In the genomic region with DNA sequence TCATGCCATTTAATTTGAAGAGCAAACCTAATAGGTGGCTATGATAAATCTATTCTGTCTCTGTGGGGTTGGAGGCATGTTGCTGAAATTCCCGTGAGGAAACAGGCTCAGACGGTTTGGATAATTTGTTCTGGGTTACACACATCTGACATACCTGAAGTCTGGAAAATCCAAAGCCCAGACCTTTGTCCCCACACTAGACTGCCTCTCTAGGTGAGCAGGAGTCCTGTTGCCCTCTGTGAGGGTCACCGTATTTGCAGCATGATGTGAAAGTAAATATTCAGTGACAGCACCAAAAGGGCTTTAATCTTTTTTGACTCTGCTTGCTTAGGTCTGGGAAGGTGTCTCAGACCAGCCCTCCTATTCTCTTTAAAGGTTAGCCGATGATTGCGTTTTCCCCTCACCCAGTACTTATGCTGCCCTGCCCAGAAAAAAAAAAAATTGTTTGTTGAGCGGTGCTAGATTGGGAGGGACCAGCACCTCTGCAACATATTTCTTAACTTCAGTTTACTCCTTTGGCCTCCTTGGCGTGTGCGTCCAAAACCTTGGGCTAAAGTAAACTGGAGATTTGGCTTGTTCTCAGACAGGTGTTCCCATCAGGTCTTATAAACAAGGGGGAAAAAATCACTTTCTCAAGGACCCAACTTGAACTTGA, we compare ENCODE assay signal across 17 cellular contexts.
A peak's percentile ranks its signal among the peaks of the same experiment; 100 is the strongest.
DNase-seq lines count a peak whose midpoint lies in the region; ATAC-seq and TF ChIP-seq lines count a peak whose summit lies in the region.
"Had no signal": no experiment of that assay in that cellular context is flagged by ENCODE, and none has a peak within 500 bp of the region (broad histone marks: within the 10 kb centered on the region; RNA-seq: fewer than 3 reads in every experiment).

No MANE protein-coding gene starts in this region.

- intact Hi-C loops in lower leg skin (cut with DNase I; ENCODE audit: low total_unique reads): no loop called here

- H3K4me1 Mint-ChIP-seq in neural crest cell: peaks cover 55% of the 10 kb centered on the region

- H3K9me3 ChIP-seq in BE2C (no peaks in the 10 kb centered on the region), HUES64 (ENCODE audit: insufficient read depth, low read depth, low read length) (no peaks in the 10 kb centered on the region), endocrine pancreas (ENCODE audit: control insufficient read depth, low read length) (no peaks in the 10 kb centered on the region)
- H3K9me3 ChIP-seq: adrenal gland, spleen, testis had no signal

- no peaks in the 10 kb centered on the region for H3K27me3 Mint-ChIP-seq in neural crest cell (ENCODE audit: low read depth)

- TF ChIP-seq POLR2A in lower leg skin (IDR thresholded peaks at IDR 0.05): no peak

- peak overlapping the region; percentile 54 for H3K27ac Mint-ChIP-seq in neural crest cell (ENCODE audit: unreplicated experiment)

- no peak for ATAC-seq in HG02852 (IDR thresholded peaks at IDR 0.05; ENCODE audit: unreplicated experiment)

- DNase-seq in BE2C: no peak
- DNase-seq in neural crest cell (ENCODE audit: low read depth, low spot score): no peak
- DNase-seq in NCI-H1048 (lab: John Stamatoyannopoulos, UW): no peak
- no peak for DNase-seq in activated gamma-delta T cell (lab: John Stamatoyannopoulos, UW)
- DNase-seq in lower leg skin (ENCODE audit: low spot score in 2 of 2): no peak
- DNase-seq: activated T-cell treated with anti-CD3 and anti-CD28 coated beads, Interleukin-2, amount 50 U/mL, for 48 hours; adrenal gland; AML-193; cortex of kidney; NK-92 treated with Interleukin-12 subunit alpha and Interleukin-12 subunit beta, amount 100 ng/mL, for 24 hours; occipital lobe; spleen; T1000; testis had no signal

- 0 out of 2 replicates have a peak overlapping the region, but pooled peaks have one; percentile 31 for H3K27ac ChIP-seq in HUES64 (ENCODE audit: low read depth, low read length)
- H3K27ac ChIP-seq: spleen had no signal

- H3K4me3 ChIP-seq in BE2C (ENCODE audit: low read depth, low read length): 0 out of 2 replicates have a peak overlapping the region, but pooled peaks have one; percentile 6
- H3K4me3 ChIP-seq in HUES64 (ENCODE audit: low read length): no peak overlapping the region
- peak overlapping the region; percentile 57 for H3K4me3 ChIP-seq in endocrine pancreas (ENCODE audit: control insufficient read depth, insufficient read depth, low read length)
- no peak overlapping the region for H3K4me3 ChIP-seq in lower leg skin (ENCODE audit: low read depth, poor library complexity, severe bottlenecking)
- H3K4me3 ChIP-seq: spleen, testis had no signal

- H3K9ac ChIP-seq in HUES64 (ENCODE audit: low read depth, low read length) (no peak overlapping the region), endocrine pancreas (ENCODE audit: control insufficient read depth, insufficient read depth, low read length) (no peak overlapping the region)

- TF ChIP-seq CTCF in BE2C (IDR thresholded peaks at IDR 0.05; ENCODE audit: low read depth, low read length) (no peak), neural crest cell (conservative IDR thresholded peaks at IDR 0.05) (no peak), lower leg skin (IDR thresholded peaks at IDR 0.05) (no peak)

- H3K36me3 Mint-ChIP-seq in neural crest cell (ENCODE audit: low read depth): peaks cover 6% of the 10 kb centered on the region

- H3K27me3 ChIP-seq in BE2C: no peaks in the 10 kb centered on the region
- no peaks in the 10 kb centered on the region for H3K27me3 ChIP-seq in HUES64 (ENCODE audit: insufficient read depth, low read length)
- no peaks in the 10 kb centered on the region for H3K27me3 ChIP-seq in endocrine pancreas (ENCODE audit: control insufficient read depth, insufficient read depth, low read length)
- H3K27me3 ChIP-seq: adrenal gland, spleen, testis had no signal

- H3K4me1 ChIP-seq in BE2C (no peaks in the 10 kb centered on the region; the same call in 1 of the 2 replicates), HUES64 (ENCODE audit: insufficient read depth, low read length) (peaks cover 56% of the 10 kb centered on the region), endocrine pancreas (ENCODE audit: control insufficient read depth, insufficient read depth, low read length) (peaks cover 4% of the 10 kb centered on the region)

- H3K36me3 ChIP-seq in BE2C: no peaks in the 10 kb centered on the region
- no peaks in the 10 kb centered on the region for H3K36me3 ChIP-seq in HUES64 (ENCODE audit: insufficient read depth, low read length)
- H3K36me3 ChIP-seq in endocrine pancreas (ENCODE audit: control insufficient read depth, insufficient read depth, low read length): no peaks in the 10 kb centered on the region
- H3K36me3 ChIP-seq: adrenal gland, spleen had no signal

- peaks cover 3% of the 10 kb centered on the region for H3K9me3 Mint-ChIP-seq in neural crest cell

- 71% methylated on average over 8 of the region's 8 CpGs for WGBS in HUES64
- 82 to 84% methylated on average over 8 of the region's 8 CpGs for WGBS in lower leg skin, 2 donors

- H3K4me3 Mint-ChIP-seq in neural crest cell: no peak overlapping the region

Comparison
In these comparisons a context has a peak if more than half of its experiments do, and no peak if none do; other contexts are left out.
1. H3K4me3 ChIP-seq: peak in BE2C (single experiment) and endocrine pancreas (single experiment); none in HUES64 (single experiment) and lower leg skin (single experiment).